ENCODE assay signal across 2 cellular contexts in genomic region chr20:63183422-63184146, GRCh38.
TF ChIP-seq lines count a peak whose summit lies in the region.

No MANE protein-coding gene starts in this region.

TF ChIP-seq in H1, 55 proteins besides CTCF, POLR2A, EP300 and RAD21:
- TF ChIP-seq GABPA (IDR thresholded peaks at IDR 0.05; ENCODE audit: borderline replicate concordance, insufficient read depth, low read length) (peak; percentile 71; the same call in 1 of the 2 replicates), TCF12 (IDR thresholded peaks at IDR 0.05; ENCODE audit: low read depth, low read length) (0 out of 2 replicates have a peak, but pooled peaks have one; percentile 33), TEAD4 (IDR thresholded peaks at IDR 0.05; ENCODE audit: low read depth, low read length) (0 out of 2 replicates have a peak, but pooled peaks have one; percentile 29), RXRA (IDR thresholded peaks at IDR 0.05; ENCODE audit: insufficient read depth, low read depth, low read length) (no peak), MAX (IDR thresholded peaks at IDR 0.05) (peak; percentile 48; the same call in 1 of the 2 replicates)

TF ChIP-seq in neural cell, 6 proteins besides CTCF, POLR2A, EP300 and RAD21 (continued from another document):
- TF ChIP-seq POLR2AphosphoS5 (IDR thresholded peaks at IDR 0.05), result peak; percentile 5
